7 cellular contexts compared by ENCODE assay signal in the genomic region with DNA sequence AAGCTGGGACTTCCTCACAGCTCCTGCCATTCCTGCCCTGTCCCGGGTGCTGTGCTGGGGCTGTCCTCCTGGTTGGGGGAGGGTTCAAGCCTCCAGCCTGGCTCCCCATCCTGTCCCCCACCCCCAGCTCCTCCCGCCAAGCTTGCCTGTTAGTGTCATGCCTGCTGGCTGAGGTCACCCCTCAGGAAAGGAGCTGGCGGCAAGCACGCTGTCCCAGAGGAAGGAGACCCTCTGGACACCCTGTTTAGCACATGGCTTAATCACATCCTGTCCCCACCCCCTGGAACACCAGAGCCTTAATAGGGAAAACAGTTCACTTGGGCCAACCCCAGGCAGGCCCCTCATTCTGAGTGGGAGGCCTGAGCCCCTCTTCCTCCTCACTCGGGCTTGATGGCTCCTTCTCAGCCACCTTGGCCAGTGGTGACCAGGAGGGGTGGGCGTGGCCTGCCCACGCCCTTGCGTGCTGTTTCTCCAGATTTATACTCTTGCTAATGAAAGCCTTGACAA. TPM values are rescaled to one million over a fixed set of nuclear protein-coding genes. Genes with fewer than 3 reads are reported as not detected.
DNase-seq lines count a peak whose midpoint lies in the region; ATAC-seq and TF ChIP-seq lines count a peak whose summit lies in the region.

No MANE protein-coding gene starts in this region.

- intact Hi-C loops in left lung (cut with DNase I) (no loop called here), lower leg skin (cut with DNase I; ENCODE audit: low total_unique reads) (no loop called here)

- H3K27ac ChIP-seq in caudate nucleus (ENCODE audit: low read depth, low read length), result peak overlapping the region; percentile 96
- H3K27ac ChIP-seq in left lung, result peak overlapping the region; percentile 80 to 91

- H3K36me3 Mint-ChIP-seq in type B pancreatic cell, result peaks cover 16% of the 10 kb centered on the region

- no peaks in the 10 kb centered on the region for H3K9me3 Mint-ChIP-seq in type B pancreatic cell

- H3K27me3 ChIP-seq in left lung, result no peaks in the 10 kb centered on the region

- H3K4me3 ChIP-seq in left lung (no peak overlapping the region), lower leg skin (ENCODE audit: low read depth, poor library complexity, severe bottlenecking) (no peak overlapping the region)

- H3K27me3 Mint-ChIP-seq in type B pancreatic cell, result no peaks in the 10 kb centered on the region

- peaks cover 21% of the 10 kb centered on the region for H3K4me1 Mint-ChIP-seq in type B pancreatic cell (ENCODE audit: unreplicated experiment)

- H3K9me3 ChIP-seq in left lung, result no peaks in the 10 kb centered on the region

- peak in 3 of 61 donors; percentile 13 to 38 (median 30) for DNase-seq in caudate nucleus (lab: John Stamatoyannopoulos, UW)
- peak; percentile 63 to 83 for DNase-seq in left lung
- no peak for DNase-seq in type B pancreatic cell (ENCODE audit: extremely low spot score, unreplicated experiment)
- no peak for DNase-seq in NCI-H526 (lab: John Stamatoyannopoulos, UW)
- no peak for DNase-seq in NCI-H1436 treated with DMSO at 0.1 percent for 48 hours (lab: John Stamatoyannopoulos, UW)
- no peak for DNase-seq in lower leg skin (ENCODE audit: low spot score in 2 of 2)

- H3K27ac Mint-ChIP-seq in type B pancreatic cell, result peak overlapping the region; percentile 85

- H3K4me1 ChIP-seq in left lung, result peaks cover 39 to 74% of the 10 kb centered on the region in 2 donors

- WGBS in lower leg skin, 2 donors, result 30 to 39% methylated on average over 7 to 8 of the region's 8 CpGs

- peak; percentile 22 for ATAC-seq in left lung

- no peak for TF ChIP-seq CTCF in left lung (IDR thresholded peaks at IDR 0.05)
- no peak for TF ChIP-seq CTCF in type B pancreatic cell (conservative IDR thresholded peaks at IDR 0.05)
- no peak for TF ChIP-seq CTCF in lower leg skin (IDR thresholded peaks at IDR 0.05)

- peaks cover 0 to 65% of the 10 kb centered on the region in 2 donors for H3K36me3 ChIP-seq in left lung

- TF ChIP-seq RAD21 in Ishikawa (IDR thresholded peaks at IDR 0.05; ENCODE audit: low read depth), result no peak

- TF ChIP-seq POLR2A in lower leg skin (IDR thresholded peaks at IDR 0.05), result no peak

- peak; percentile 24; the same call in 1 of the 2 replicates for TF ChIP-seq EP300 in Ishikawa (IDR thresholded peaks at IDR 0.05; ENCODE audit: borderline replicate concordance)

- H3K4me3 Mint-ChIP-seq in type B pancreatic cell, result no peak overlapping the region

TF ChIP-seq in Ishikawa, 13 proteins besides CTCF, POLR2A, EP300 and RAD21:
- TF ChIP-seq ZBTB7A (IDR thresholded peaks at IDR 0.05; ENCODE audit: low read depth) (no peak), NFIC (IDR thresholded peaks at IDR 0.05) (no peak), CREB1 (IDR thresholded peaks at IDR 0.05; ENCODE audit: low read depth) (no peak)
- TF ChIP-seq, protein P1, sequence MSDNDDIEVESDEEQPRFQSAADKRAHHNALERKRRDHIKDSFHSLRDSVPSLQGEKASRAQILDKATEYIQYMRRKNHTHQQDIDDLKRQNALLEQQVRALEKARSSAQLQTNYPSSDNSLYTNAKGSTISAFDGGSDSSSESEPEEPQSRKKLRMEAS (IDR thresholded peaks at IDR 0.05), result peak; percentile 55; the same call in 1 of the 2 replicates
TF ChIP-seq in Ishikawa: peak in this region for 1.

RNA-seq across cellular contexts. Expression of a gene that starts 9.2 kb away (rescaled TPM):
- total RNA-seq in left lung (10 to 100 TPM; 32.6 to 49.4 TPM), type B pancreatic cell (ENCODE audit: low replicate concordance) (10.0 and 14.3 TPM in 2 replicates), lower leg skin (10 to 100 TPM; 31.3 to 60.2 (median 50.6) TPM)

RNA-seq across cellular contexts. Expression of a gene that starts 29.6 kb away (rescaled TPM):
- total RNA-seq in left lung (10 to 100 TPM; 61.9 to 70.6 TPM), type B pancreatic cell (ENCODE audit: low replicate concordance) (33.2 and 38.2 TPM in 2 replicates), lower leg skin (100 to 1,000 TPM in 3 of 4 donors, 10 to 100 TPM in 1; 89.6 to 131 (median 111) TPM)

RNA-seq across cellular contexts. Expression of a gene that starts 29.8 kb away (rescaled TPM):
- total RNA-seq in left lung (1 to 10 TPM; 6.2 to 7.4 TPM), type B pancreatic cell (ENCODE audit: low replicate concordance) (4.0 and 11.5 TPM in 2 replicates), lower leg skin (10 to 100 TPM in 2 of 4 donors, 1 to 10 TPM in 2; 8.2 to 19.4 (median 10.9) TPM)

RNA-seq across cellular contexts. Expression of a gene that starts 35.8 kb away (rescaled TPM):
- 10 to 100 TPM; 14.9 to 19.4 TPM for total RNA-seq in left lung
- 18.8 and 21.6 TPM in 2 replicates for total RNA-seq in type B pancreatic cell (ENCODE audit: low replicate concordance)
- 10 to 100 TPM in 3 of 4 donors, 1 to 10 TPM in 1; 9.8 to 16.4 (median 11.9) TPM for total RNA-seq in lower leg skin

RNA-seq across cellular contexts. Expression of a gene that starts 35.9 kb away (rescaled TPM):
- total RNA-seq in left lung (10 to 100 TPM; 42.6 to 60.9 TPM), type B pancreatic cell (ENCODE audit: low replicate concordance) (36.4 and 63.7 TPM in 2 replicates), lower leg skin (10 to 100 TPM; 32.8 to 44.3 (median 36.1) TPM)

Comparison
In these comparisons a context has a peak if more than half of its experiments do, and no peak if none do; other contexts are left out.
1. DNase-seq: peak in left lung (2 of 2); none in type B pancreatic cell (single experiment), NCI-H526 (0 of 2), NCI-H1436 treated with DMSO at 0.1 percent for 48 hours (single experiment) and lower leg skin (0 of 2).